In the genomic region with DNA sequence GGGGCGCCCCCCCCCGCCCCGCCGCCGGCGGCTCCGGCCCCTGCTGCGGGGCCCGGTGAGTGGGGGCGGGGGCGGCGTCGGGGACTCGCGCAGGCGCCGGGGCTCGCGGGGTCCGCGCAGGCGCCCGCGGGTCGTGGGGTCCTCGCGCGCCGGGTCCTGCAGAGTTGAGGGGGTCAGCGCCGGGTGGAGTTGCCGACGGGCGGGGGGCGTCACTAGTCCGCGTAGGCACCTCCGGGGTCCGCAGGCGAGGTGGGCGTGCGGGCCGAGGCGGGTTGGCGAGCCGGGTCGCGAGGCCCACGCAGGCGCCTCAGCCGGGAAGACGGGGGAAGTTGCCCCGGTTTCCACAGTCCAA, we compare ENCODE assay signal across 8 cellular contexts. TPM values are rescaled to one million over a fixed set of nuclear protein-coding genes. Genes with fewer than 3 reads are reported as not detected.
A peak's percentile ranks its signal among the peaks of the same experiment; 100 is the strongest.
DNase-seq lines count a peak whose midpoint lies in the region; ATAC-seq, FAIRE-seq and TF ChIP-seq lines count a peak whose summit lies in the region.

No MANE protein-coding gene starts in this region.

- peaks cover 50% of the 10 kb centered on the region for H3F3A ChIP-seq in SU-DHL-6 (ENCODE audit: insufficient read depth)

- H3K27ac ChIP-seq in SU-DHL-6 (ENCODE audit: low read depth, low read length) (peak overlapping the region; percentile 99), colonic mucosa (peak overlapping the region; percentile 95), thoracic aorta (peak overlapping the region; percentile 62 to 88)

- H3K27me3 ChIP-seq in SU-DHL-6 (ENCODE audit: low read length), result no peaks in the 10 kb centered on the region
- no peaks in the 10 kb centered on the region for H3K27me3 ChIP-seq in colonic mucosa
- H3K27me3 ChIP-seq in thoracic aorta (replicated peaks; ENCODE audit: insufficient read depth), result no peaks in the 10 kb centered on the region

- no peak for TF ChIP-seq CTCF in SU-DHL-6 (IDR thresholded peaks at IDR 0.05; ENCODE audit: insufficient read depth, low read length, poor library complexity, severe bottlenecking)
- no peak for TF ChIP-seq CTCF in colonic mucosa (IDR thresholded peaks at IDR 0.05)
- no peak for TF ChIP-seq CTCF in mesothelial cell of epicardium (IDR thresholded peaks at IDR 0.05; ENCODE audit: unreplicated experiment)
- no peak for TF ChIP-seq CTCF in thoracic aorta (IDR thresholded peaks at IDR 0.05)

- H4K20me1 ChIP-seq in SU-DHL-6 (ENCODE audit: low read depth, low read length), result no peaks in the 10 kb centered on the region

- no peaks in the 10 kb centered on the region for H3K9me2 ChIP-seq in SU-DHL-6 (replicated peaks; ENCODE audit: insufficient read depth, low read length)

- H3K36me3 ChIP-seq in SU-DHL-6 (ENCODE audit: low read length), result no peaks in the 10 kb centered on the region
- H3K36me3 ChIP-seq in colonic mucosa, result no peaks in the 10 kb centered on the region
- peaks cover under 1% of the 10 kb centered on the region for H3K36me3 ChIP-seq in thoracic aorta

- H3K4me3 ChIP-seq in SU-DHL-6 (ENCODE audit: insufficient read depth, low read length, poor library complexity, severe bottlenecking) (peak overlapping the region; percentile 73), colonic mucosa (peak overlapping the region; percentile 87), thoracic aorta (peak overlapping the region; percentile 94)

- H3K27me3 Mint-ChIP-seq in mesothelial cell of epicardium (ENCODE audit: low read depth), result no peaks in the 10 kb centered on the region

- H3K79me2 ChIP-seq in SU-DHL-6 (ENCODE audit: insufficient read depth, low read length), result peaks cover 52% of the 10 kb centered on the region

- no peak for FAIRE-seq in GM12891 (lab: Jason Lieb, UNC)

- intact Hi-C loops in colonic mucosa (cut with DNase I), result no loop called here

- peak; percentile 37 for DNase-seq in colonic mucosa
- peak in 1 of 2 experiments; percentile 42 for DNase-seq in mesothelial cell of epicardium (ENCODE audit: low spot score in 2 of 2, unreplicated experiment in 2 of 2)
- DNase-seq in thoracic aorta (ENCODE audit: low spot score), result no peak
- DNase-seq in amniotic stem cell (lab: John Stamatoyannopoulos, UW), result no peak
- DNase-seq in GM12891 (ENCODE audit: insufficient read length, low spot score), result no peak

- peaks cover 37% of the 10 kb centered on the region for H3K4me1 Mint-ChIP-seq in mesothelial cell of epicardium

- H3K9me3 Mint-ChIP-seq in mesothelial cell of epicardium, result no peaks in the 10 kb centered on the region

- no peaks in the 10 kb centered on the region for H3K36me3 Mint-ChIP-seq in mesothelial cell of epicardium

- peaks cover 22% of the 10 kb centered on the region for H3K4me1 ChIP-seq in colonic mucosa
- H3K4me1 ChIP-seq in thoracic aorta (ENCODE audit: control insufficient read depth in 1 of 2, low read depth in 2 of 2), result peaks cover 38 to 51% of the 10 kb centered on the region in 2 donors

- H3K9me3 ChIP-seq in SU-DHL-6 (ENCODE audit: insufficient read depth, low read length) (no peaks in the 10 kb centered on the region), colonic mucosa (no peaks in the 10 kb centered on the region), thoracic aorta (no peaks in the 10 kb centered on the region)

- peak overlapping the region; percentile 98 for H3K4me2 ChIP-seq in SU-DHL-6 (ENCODE audit: low read depth, low read length, poor library complexity, severe bottlenecking)

- no peak for TF ChIP-seq POLR2A in GM12891 (IDR thresholded peaks at IDR 0.05; ENCODE audit: low read depth, low read length)

- peak overlapping the region; percentile 77 for H3K4me3 Mint-ChIP-seq in mesothelial cell of epicardium

- peak overlapping the region; percentile 43 for H3K27ac Mint-ChIP-seq in mesothelial cell of epicardium

- no peak overlapping the region for H2AFZ ChIP-seq in SU-DHL-6 (ENCODE audit: low read depth, low read length, severe bottlenecking)

- ATAC-seq in GM18511 (IDR thresholded peaks at IDR 0.05; ENCODE audit: unreplicated experiment) (peak; percentile 21), HG02852 (IDR thresholded peaks at IDR 0.05; ENCODE audit: unreplicated experiment) (peak; percentile 22), thoracic aorta (ENCODE audit: insufficient number of reproducible peaks, low FRiP score, low read depth) (no peak)

- H3K9ac ChIP-seq in SU-DHL-6 (ENCODE audit: low read length) (peak overlapping the region; percentile 94), colonic mucosa (ENCODE audit: low read depth in 2 of 2, low read length in 2 of 2) (peak overlapping the region; percentile 86 to 87)

TF ChIP-seq in GM12891, 5 proteins besides CTCF, POLR2A, EP300 and RAD21:
- TF ChIP-seq POLR2AphosphoS5 (IDR thresholded peaks at IDR 0.05; ENCODE audit: low read depth, low read length), result no peak
- TF ChIP-seq TAF1 (IDR thresholded peaks at IDR 0.05; ENCODE audit: low read depth, low read length), result no peak
- TF ChIP-seq SPI1 (IDR thresholded peaks at IDR 0.05; ENCODE audit: low read depth, low read length), result no peak
- no peak for TF ChIP-seq PAX5 (IDR thresholded peaks at IDR 0.05; ENCODE audit: insufficient read depth, low read length, severe bottlenecking)
- no peak for TF ChIP-seq POU2F2 (IDR thresholded peaks at IDR 0.05; ENCODE audit: low read depth, low read length)

RNA-seq across cellular contexts. Expression of gene PPP6R1, which starts 0.4 kb away (rescaled TPM):
- total RNA-seq in colonic mucosa, result 10 to 100 TPM; 65.1 to 97.2 TPM
- 70.1 to 73.0 TPM (median 71.5 TPM) in 3 replicates for total RNA-seq in mesothelial cell of epicardium
- total RNA-seq in thoracic aorta, result 10 to 100 TPM; 46.7 to 52.3 TPM
- polyA plus RNA-seq in GM12891 (2012; ENCODE audit: low read depth, missing spikeins), result 60.0 TPM

RNA-seq across cellular contexts. Expression of gene HSPBP1, which starts 21.5 kb away (rescaled TPM):
- 10 to 100 TPM; 29.0 to 82.3 TPM for total RNA-seq in colonic mucosa
- total RNA-seq in mesothelial cell of epicardium, result 28.9 to 30.4 TPM (median 29.1 TPM) in 3 replicates
- total RNA-seq in thoracic aorta, result 10 to 100 TPM; 26.8 to 26.9 TPM
- polyA plus RNA-seq in GM12891 (2012; ENCODE audit: low read depth, missing spikeins), result 11.8 TPM

RNA-seq across cellular contexts. Expression of gene BRSK1, which starts 25.3 kb away (rescaled TPM):
- total RNA-seq in colonic mucosa (1 to 10 TPM in 1 of 2 donors, under 1 TPM in 1; 0.59 to 2.3 TPM), mesothelial cell of epicardium (38.5 to 46.0 TPM (median 43.4 TPM) in 3 replicates), thoracic aorta (10 to 100 TPM; 10.8 to 16.7 TPM)
- polyA plus RNA-seq in GM12891 (2012; ENCODE audit: low read depth, missing spikeins), result 1.4 TPM

RNA-seq across cellular contexts. Expression of gene TMEM86B, which starts 29.9 kb away (rescaled TPM):
- 1 to 10 TPM; 2.1 to 5.3 TPM for total RNA-seq in colonic mucosa
- 5.9 to 6.7 TPM (median 6.7 TPM) in 3 replicates for total RNA-seq in mesothelial cell of epicardium
- total RNA-seq in thoracic aorta, result 1 to 10 TPM; 2.4 to 4.8 TPM
- polyA plus RNA-seq in GM12891 (2012; ENCODE audit: low read depth, missing spikeins), result 2.9 TPM

RNA-seq across cellular contexts. Expression of gene PTPRH, which starts 49.2 kb away (rescaled TPM):
- total RNA-seq in colonic mucosa (100 to 1,000 TPM in 1 of 2 donors, 10 to 100 TPM in 1; 76.3 to 131 TPM), mesothelial cell of epicardium (10.4 to 10.7 TPM (median 10.5 TPM) in 3 replicates), thoracic aorta (1 to 10 TPM in 1 of 2 donors, under 1 TPM in 1; 0.14 to 1.1 TPM)
- polyA plus RNA-seq in GM12891 (2012; ENCODE audit: low read depth, missing spikeins), result not detected
